20 cellular contexts compared by ENCODE assay signal in the genomic region with DNA sequence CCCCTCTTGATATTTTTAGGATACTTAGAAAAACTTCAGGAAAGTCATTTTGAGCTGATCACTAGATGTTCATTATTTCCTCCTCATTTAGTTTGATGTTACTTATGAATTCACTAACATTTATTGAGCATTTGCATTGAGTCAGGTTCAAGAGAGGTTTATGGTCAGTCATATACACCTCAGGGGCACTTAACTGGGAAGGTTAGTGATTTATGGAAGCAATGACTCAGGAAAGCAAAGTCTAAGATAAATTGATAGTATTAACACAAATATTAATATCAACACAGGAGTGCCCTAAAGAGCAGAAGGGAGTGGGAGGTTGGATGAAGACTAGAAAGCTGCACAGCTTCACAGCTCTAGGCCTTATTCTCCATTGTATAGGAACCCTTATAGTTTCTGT.
"Had no signal": no experiment of that assay in that cellular context is flagged by ENCODE, and none has a peak within 500 bp of the region (broad histone marks: within the 10 kb centered on the region; RNA-seq: fewer than 3 reads in every experiment).

No MANE protein-coding gene starts in this region.

- H3K36me3 ChIP-seq: esophagus muscularis mucosa, gastroesophageal sphincter, heart right ventricle, left ventricle myocardium inferior, lower lobe of right lung had no signal

- FAIRE-seq: colon, endothelial cell of umbilical vein, frontal cortex, islet of Langerhans had no signal

- ATAC-seq: foreskin keratinocyte, gastroesophageal sphincter, left cardiac atrium, left lobe of liver, lower lobe of right lung had no signal

- H3K4me3 ChIP-seq: coronary artery, dorsolateral prefrontal cortex, esophagus muscularis mucosa, gastroesophageal sphincter, heart right ventricle, left ventricle myocardium inferior, lower lobe of right lung had no signal

- H3K27ac ChIP-seq: coronary artery, dorsolateral prefrontal cortex, esophagus muscularis mucosa, foreskin keratinocyte, gastroesophageal sphincter, left ventricle myocardium inferior, lower lobe of right lung had no signal

- H3K9me3 ChIP-seq: esophagus muscularis mucosa, gastroesophageal sphincter, heart right ventricle, left ventricle myocardium inferior, lower lobe of right lung had no signal

- H3K27me3 ChIP-seq: dorsolateral prefrontal cortex, esophagus muscularis mucosa, foreskin keratinocyte, gastroesophageal sphincter, heart right ventricle had no signal

- DNase-seq: cerebellar nuclear complex; dermis blood vessel endothelial cell; dorsolateral prefrontal cortex; effector CD4-positive, alpha-beta T cell; effector memory CD4-positive, alpha-beta T cell; foreskin keratinocyte; heart right ventricle; hippocampal formation; left cardiac atrium; left ventricle myocardium inferior; lower lobe of right lung; mesenchymal stem cell had no signal

- H3K4me1 ChIP-seq: lower lobe of right lung had no signal
